In genomic region chr21:30351534-30351933, GRCh38 we compare ENCODE assay signal across 39 cellular contexts. TPM values are rescaled to one million over a fixed set of nuclear protein-coding genes. Genes with fewer than 3 reads are reported as not detected.
"Had no signal": no experiment of that assay in that cellular context is flagged by ENCODE, and none has a peak within 500 bp of the region (broad histone marks: within the 10 kb centered on the region; RNA-seq: fewer than 3 reads in every experiment).

No MANE protein-coding gene starts in this region.

- H3K36me3 ChIP-seq: MG63 had no signal

- DNase-seq: Karpas-422, Kasumi-1, MG63, MM.1S, MV-4-11, NCI-H1048, NCI-H1092, NCI-H1092 treated with DMSO at 0.1 percent for 48 hours, NCI-H1105, NCI-H1105 treated with DMSO at 0.1 percent for 48 hours, NCI-H1417, NCI-H1417 treated with DMSO at 0.1 percent for 48 hours, NCI-H1436, NCI-H1436 treated with DMSO at 0.1 percent for 48 hours, NCI-H146, NCI-H1694, NCI-H1694 treated with DMSO at 0.1 percent for 48 hours, NCI-H187, NCI-H187 treated with DMSO at 0.1 percent for 48 hours, NCI-H1930, NCI-H2029, NCI-H2029 treated with DMSO at 0.1 percent for 48 hours, NCI-H2081, NCI-H2081 treated with DMSO at 0.1 percent for 48 hours, NCI-H2107, NCI-H2171, NCI-H2171 treated with DMSO at 0.1 percent for 48 hours, NCI-H2227 treated with DMSO at 0.1 percent for 48 hours, NCI-H226, NCI-H345, NCI-H446, NCI-H446 treated with DMSO at 0.1 percent for 48 hours, NCI-H510A, NCI-H510A treated with DMSO at 0.1 percent for 48 hours, NCI-H524 had no signal

- H3K4me3 ChIP-seq: MG63 had no signal

- H3K9me3 ChIP-seq: MG63 had no signal

RNA-seq across cellular contexts. Expression of gene KRTAP23-1, which starts 3.1 kb away (rescaled TPM):
- total RNA-seq: LHCN-M2, M059J, MCF 10A, NCI-H460 had no signal

RNA-seq across cellular contexts. Expression of gene KRTAP27-1, which starts 14.0 kb away (rescaled TPM):
- total RNA-seq: LHCN-M2, M059J, MCF 10A, NCI-H460 had no signal

RNA-seq across cellular contexts. Expression of gene KRTAP13-2, which starts 20.5 kb away (rescaled TPM):
- total RNA-seq: LHCN-M2, M059J, MCF 10A, NCI-H460 had no signal

RNA-seq across cellular contexts. Expression of gene KRTAP26-1, which starts 31.4 kb away (rescaled TPM):
- total RNA-seq: LHCN-M2, M059J, MCF 10A, NCI-H460 had no signal

RNA-seq across cellular contexts. Expression of gene KRTAP13-1, which starts 44.3 kb away (rescaled TPM):
- total RNA-seq: LHCN-M2, M059J, MCF 10A, NCI-H460 had no signal
